ENCODE assay signal across 8 cellular contexts in genomic region chr10:67779455-67780205, GRCh38. TPM values are rescaled to one million over a fixed set of nuclear protein-coding genes. Genes with fewer than 3 reads are reported as not detected.
DNase-seq lines count a peak whose midpoint lies in the region; ATAC-seq and TF ChIP-seq lines count a peak whose summit lies in the region.

No MANE protein-coding gene starts in this region.

- POLR2A ChIA-PET in activated CD4-positive, alpha-beta T cell treated with anti-CD3 and anti-CD28 coated beads, Interleukin-2, amount 10 ng/mL, durations not matched to agents 7 days and 5 days (lab: Charles Lee): no interaction called here

- peaks cover 3% of the 10 kb centered on the region for H3K36me3 Mint-ChIP-seq in activated CD4-positive, alpha-beta T cell treated with anti-CD3 and anti-CD28 coated beads, Interleukin-2, amount 10 ng/mL, durations not matched to agents 7 days and 5 days (ENCODE audit: low read depth)

- DNase-seq in AML-193 (lab: John Stamatoyannopoulos, UW) (peak; percentile 85 to 86), NCI-H510A treated with DMSO at 0.1 percent for 48 hours (lab: John Stamatoyannopoulos, UW) (peak; percentile 87), dorsolateral prefrontal cortex (peak in 6 of 10 donors; percentile 57 to 85 (median 71)), medulla oblongata (ENCODE audit: extremely low spot score) (peak; percentile 95)
- peak; percentile 88 for DNase-seq in activated CD4-positive, alpha-beta T cell treated with anti-CD3 and anti-CD28 coated beads, Interleukin-2, amount 10 ng/mL, durations not matched to agents 7 days and 5 days
- DNase-seq in stimulated activated CD8-positive, alpha-beta memory T cell treated with anti-CD3 and anti-CD28 coated beads, Interleukin-4, amount 100 ng/mL, for 1 hour (ENCODE audit: low read depth in 2 of 2, low spot score in 1 of 2): peak; percentile 42 to 44

- CTCF ChIA-PET in activated CD4-positive, alpha-beta T cell treated with anti-CD3 and anti-CD28 coated beads, Interleukin-2, amount 10 ng/mL, durations not matched to agents 7 days and 5 days (lab: Charles Lee): interaction anchor here (0.6 to 5.2 kb wide), 20 partner anchors 8 to 877 kb away, joined by 3 to 34 read pairs (median 4); partner anchors contain the start of gene CTNNA3

- peak overlapping the region; percentile 0 for H3K27ac Mint-ChIP-seq in activated CD4-positive, alpha-beta T cell treated with anti-CD3 and anti-CD28 coated beads, Interleukin-2, amount 10 ng/mL, durations not matched to agents 7 days and 5 days

- intact Hi-C loops in dorsolateral prefrontal cortex (cut with DNase I): loop anchor here (2.0 to 10.0 kb wide), 5 partner anchors 111 to 855 kb away; partner anchors contain the start of gene LRRTM3 (in 1 of the 2)

- TF ChIP-seq CTCF in dorsolateral prefrontal cortex (IDR thresholded peaks at IDR 0.05 in 54 of 56, conservative IDR thresholded peaks at IDR 0.05 in 2 of 56; ENCODE audit: low read depth in 1 of 56, partially characterized antibody in 56 of 56): peak; percentile 78 to 98 (median 88)

- H3K4me1 Mint-ChIP-seq in activated CD4-positive, alpha-beta T cell treated with anti-CD3 and anti-CD28 coated beads, Interleukin-2, amount 10 ng/mL, durations not matched to agents 7 days and 5 days: peaks cover 42% of the 10 kb centered on the region

- H3K27me3 ChIP-seq in dorsolateral prefrontal cortex: no peaks in the 10 kb centered on the region

- H3K27me3 Mint-ChIP-seq in activated CD4-positive, alpha-beta T cell treated with anti-CD3 and anti-CD28 coated beads, Interleukin-2, amount 10 ng/mL, durations not matched to agents 7 days and 5 days: no peaks in the 10 kb centered on the region

- H3K4me3 ChIP-seq in dorsolateral prefrontal cortex: peak overlapping the region in 19 of 59 donors; percentile 6 to 43 (median 27)

- ATAC-seq in GM18870 (IDR thresholded peaks at IDR 0.05; ENCODE audit: unreplicated experiment) (peak; percentile 33), HG03342 (IDR thresholded peaks at IDR 0.05; ENCODE audit: unreplicated experiment) (peak; percentile 43)

- H3K9me3 Mint-ChIP-seq in activated CD4-positive, alpha-beta T cell treated with anti-CD3 and anti-CD28 coated beads, Interleukin-2, amount 10 ng/mL, durations not matched to agents 7 days and 5 days: no peaks in the 10 kb centered on the region

- no peak overlapping the region for H3K4me3 Mint-ChIP-seq in activated CD4-positive, alpha-beta T cell treated with anti-CD3 and anti-CD28 coated beads, Interleukin-2, amount 10 ng/mL, durations not matched to agents 7 days and 5 days

- peak overlapping the region in 49 of 59 donors; percentile 6 to 87 (median 71) for H3K27ac ChIP-seq in dorsolateral prefrontal cortex

RNA-seq across cellular contexts. Expression of gene DNAJC12, which starts 58.4 kb away (rescaled TPM):
- total RNA-seq in activated CD4-positive, alpha-beta T cell treated with anti-CD3 and anti-CD28 coated beads, Interleukin-2, amount 10 ng/mL, durations not matched to agents 7 days and 5 days: 1 to 10 TPM in 1 of 2 experiments, under 1 TPM in 1; 0.79 to 1.9 TPM
- 10 to 100 TPM; 16.5 to 48.4 (median 31.9) TPM for total RNA-seq in dorsolateral prefrontal cortex

Comparison
In these comparisons a context has a peak if more than half of its experiments do, and no peak if none do; other contexts are left out.
1. DNase-seq: peak in every context shown above with its lines; median percentile 95 in medulla oblongata; 88 in activated CD4-positive, alpha-beta T cell treated with anti-CD3 and anti-CD28 coated beads, Interleukin-2, amount 10 ng/mL, durations not matched to agents 7 days and 5 days; 87 in NCI-H510A treated with DMSO at 0.1 percent for 48 hours; 86 in AML-193; 71 in dorsolateral prefrontal cortex; 43 in stimulated activated CD8-positive, alpha-beta memory T cell treated with anti-CD3 and anti-CD28 coated beads, Interleukin-4, amount 100 ng/mL, for 1 hour.
2. RNA of gene DNAJC12, which starts 58.4 kb away (total RNA-seq): 16.5 to 48.4 TPM in dorsolateral prefrontal cortex; 0.79 to 1.9 TPM in activated CD4-positive, alpha-beta T cell treated with anti-CD3 and anti-CD28 coated beads, Interleukin-2, amount 10 ng/mL, durations not matched to agents 7 days and 5 days; every median in the first group is over 4 times any median in the second.